In genomic region chr17:75688209-75688771, GRCh38 we compare ENCODE assay signal across 9 cellular contexts. TPM values are rescaled to one million over a fixed set of nuclear protein-coding genes. Genes with fewer than 3 reads are reported as not detected.
DNase-seq lines count a peak whose midpoint lies in the region; ATAC-seq and TF ChIP-seq lines count a peak whose summit lies in the region.
"Had no signal": no experiment of that assay in that cellular context is flagged by ENCODE, and none has a peak within 500 bp of the region (broad histone marks: within the 10 kb centered on the region; RNA-seq: fewer than 3 reads in every experiment).

No MANE protein-coding gene starts in this region.

- peak overlapping the region; percentile 92 for H2AK5ac ChIP-seq in mesenchymal stem cell (ENCODE audit: low read length, severe bottlenecking)

- H3K4me1 ChIP-seq in right atrium auricular region (peaks cover 0 to 95% of the 10 kb centered on the region in 2 donors), mesenchymal stem cell (ENCODE audit: control insufficient read depth, insufficient read depth, low read depth, low read length) (peaks cover 51% of the 10 kb centered on the region), uterus (peaks cover 0 to 13% of the 10 kb centered on the region in 2 donors), HAP-1 (no peaks in the 10 kb centered on the region)

- H3K23ac ChIP-seq in mesenchymal stem cell (ENCODE audit: low read length in 2 of 2) = no peak overlapping the region

- H3K27me3 ChIP-seq in right atrium auricular region (no peaks in the 10 kb centered on the region), mesenchymal stem cell (ENCODE audit: control insufficient read depth in 1 of 2, insufficient read depth in 1 of 2, low read length in 2 of 2) (no peaks in the 10 kb centered on the region), uterus (no peaks in the 10 kb centered on the region), HAP-1 (ENCODE audit: low read depth) (no peaks in the 10 kb centered on the region)

- no peak overlapping the region for H3K18ac ChIP-seq in mesenchymal stem cell (ENCODE audit: low read depth in 1 of 2, low read length in 2 of 2)

- no peak overlapping the region for H2BK15ac ChIP-seq in mesenchymal stem cell (ENCODE audit: low read depth, poor library complexity, severe bottlenecking)

- H2BK12ac ChIP-seq in mesenchymal stem cell (ENCODE audit: low read length in 2 of 2) = no peak overlapping the region

- H2BK5ac ChIP-seq in mesenchymal stem cell (ENCODE audit: low read depth, low read length, poor library complexity, severe bottlenecking) = no peak overlapping the region

- H3K14ac ChIP-seq in mesenchymal stem cell (ENCODE audit: low read length in 2 of 2) = no peak overlapping the region

- 95% methylated on average over 10 of the region's 11 CpGs for whole genome bisulfite sequencing in mesenchymal stem cell

- no peak for TF ChIP-seq CTCF in right atrium auricular region (IDR thresholded peaks at IDR 0.05)
- TF ChIP-seq CTCF in uterus (IDR thresholded peaks at IDR 0.05) = no peak

- no peak overlapping the region for H2AFZ ChIP-seq in mesenchymal stem cell (ENCODE audit: low read depth, low read length)

- intact Hi-C loops in left ventricle myocardium superior (cut with micrococcal nuclease) (no loop called here), uterus (cut with DNase I; ENCODE audit: low total_unique reads) (no loop called here)

- H3K27ac ChIP-seq in right atrium auricular region = peak overlapping the region; percentile 37 to 52
- peak overlapping the region; percentile 62 for H3K27ac ChIP-seq in angular gyrus (ENCODE audit: low read depth, low read length)
- no peak overlapping the region for H3K27ac ChIP-seq in mesenchymal stem cell (ENCODE audit: low read length, poor library complexity, severe bottlenecking)
- peak overlapping the region; percentile 23 to 36 for H3K27ac ChIP-seq in uterus

- H3K79me1 ChIP-seq in mesenchymal stem cell (replicated peaks; ENCODE audit: low read length, poor library complexity, severe bottlenecking) = peaks cover 15% of the 10 kb centered on the region

- DNase-seq in right atrium auricular region (ENCODE audit: low spot score) (no peak), left ventricle myocardium superior (no peak), mesenchymal stem cell (peak; percentile 36), uterus (no peak), HAP-1 (ENCODE audit: low spot score in 2 of 2) (no peak), NK-92 (lab: John Stamatoyannopoulos, UW; ENCODE audit: unreplicated experiment) (no peak), NCI-H1048 (lab: John Stamatoyannopoulos, UW) (no peak)
- DNase-seq: EL had no signal

- no peaks in the 10 kb centered on the region for H3K36me3 ChIP-seq in right atrium auricular region
- H3K36me3 ChIP-seq in mesenchymal stem cell (ENCODE audit: control insufficient read depth in 1 of 2, insufficient read depth in 2 of 2, low read depth in 1 of 2, low read length in 2 of 2) = peaks cover 24 to 42% of the 10 kb centered on the region in 2 experiments
- H3K36me3 ChIP-seq in uterus = no peaks in the 10 kb centered on the region
- H3K36me3 ChIP-seq in HAP-1 (replicated peaks) = peaks cover 11% of the 10 kb centered on the region

- no peak overlapping the region for H3K9ac ChIP-seq in mesenchymal stem cell (ENCODE audit: low read length)

- H3K9me3 ChIP-seq in right atrium auricular region = no peaks in the 10 kb centered on the region
- no peaks in the 10 kb centered on the region for H3K9me3 ChIP-seq in mesenchymal stem cell (ENCODE audit: control insufficient read depth, low read length)
- H3K9me3 ChIP-seq in uterus = no peaks in the 10 kb centered on the region
- no peaks in the 10 kb centered on the region for H3K9me3 ChIP-seq in HAP-1

- no peak for ATAC-seq in left ventricle myocardium superior

- H4K8ac ChIP-seq in mesenchymal stem cell (ENCODE audit: low read length) = no peak overlapping the region

- H4K91ac ChIP-seq in mesenchymal stem cell (ENCODE audit: low read length) = no peak overlapping the region

- no peak overlapping the region for H3K4ac ChIP-seq in mesenchymal stem cell (ENCODE audit: low read depth in 1 of 2, low read length in 2 of 2)

- no peak for TF ChIP-seq POLR2A in uterus (IDR thresholded peaks at IDR 0.05)

- H3K4me2 ChIP-seq in mesenchymal stem cell (ENCODE audit: low read length, poor library complexity, severe bottlenecking) = no peak overlapping the region

- in situ Hi-C loops in HAP-1 (cut with MboI; ENCODE audit: low sequenced_read_pairs) = no loop called here

- H3K4me3 ChIP-seq in right atrium auricular region (no peak overlapping the region), mesenchymal stem cell (ENCODE audit: insufficient read depth in 1 of 2, low read depth in 1 of 2, low read length in 2 of 2) (no peak overlapping the region), uterus (no peak overlapping the region), HAP-1 (no peak overlapping the region)

- H2BK120ac ChIP-seq in mesenchymal stem cell (ENCODE audit: low read depth, low read length) = no peak overlapping the region

RNA-seq across cellular contexts. Expression of gene SAP30BP, which starts 21.2 kb away (rescaled TPM):
- 10 to 100 TPM; 28.5 to 44.6 TPM for total RNA-seq in right atrium auricular region
- total RNA-seq in left ventricle myocardium superior = 47.8 TPM
- 68.5 TPM for polyA plus RNA-seq in mesenchymal stem cell (2013, experiment 1 of 2)
- 71.8 TPM for polyA plus RNA-seq in mesenchymal stem cell (2013, experiment 2 of 2)
- total RNA-seq in uterus = 10 to 100 TPM; 14.1 to 87.7 (median 64.7) TPM

RNA-seq across cellular contexts. Expression of gene RECQL5, which starts 21.3 kb away (rescaled TPM):
- total RNA-seq in right atrium auricular region = 1 to 10 TPM; 6.2 to 7.1 TPM
- 14.3 TPM for total RNA-seq in left ventricle myocardium superior
- polyA plus RNA-seq in mesenchymal stem cell (2013, experiment 1 of 2) = 9.8 TPM
- 9.5 TPM for polyA plus RNA-seq in mesenchymal stem cell (2013, experiment 2 of 2)
- 10 to 100 TPM in 2 of 4 donors, 1 to 10 TPM in 1, under 1 TPM in 1; 0.59 to 22.7 (median 11.9) TPM for total RNA-seq in uterus

RNA-seq across cellular contexts. Expression of gene ITGB4, which starts 33.0 kb away (rescaled TPM):
- total RNA-seq in right atrium auricular region = 10 to 100 TPM; 11.1 to 37.5 TPM
- 8.8 TPM for total RNA-seq in left ventricle myocardium superior
- polyA plus RNA-seq in mesenchymal stem cell (2013, experiment 1 of 2) = 1.3 TPM
- 1.0 TPM for polyA plus RNA-seq in mesenchymal stem cell (2013, experiment 2 of 2)
- 100 to 1,000 TPM in 1 of 4 donors, 10 to 100 TPM in 3; 38.0 to 100 (median 62.3) TPM for total RNA-seq in uterus

RNA-seq across cellular contexts. Expression of gene SMIM5, which starts 55.1 kb away (rescaled TPM):
- 10 to 100 TPM in 1 of 2 donors, 1 to 10 TPM in 1; 6.4 to 12.0 TPM for total RNA-seq in right atrium auricular region
- 15.8 TPM for total RNA-seq in left ventricle myocardium superior
- 0.08 TPM for polyA plus RNA-seq in mesenchymal stem cell (2013, experiment 1 of 2)
- 0.04 TPM for polyA plus RNA-seq in mesenchymal stem cell (2013, experiment 2 of 2)
- 1 to 10 TPM in 1 of 4 donors, under 1 TPM in 1, not detected in 2; 0.85 to 2.2 TPM for total RNA-seq in uterus
